In the genomic region with DNA sequence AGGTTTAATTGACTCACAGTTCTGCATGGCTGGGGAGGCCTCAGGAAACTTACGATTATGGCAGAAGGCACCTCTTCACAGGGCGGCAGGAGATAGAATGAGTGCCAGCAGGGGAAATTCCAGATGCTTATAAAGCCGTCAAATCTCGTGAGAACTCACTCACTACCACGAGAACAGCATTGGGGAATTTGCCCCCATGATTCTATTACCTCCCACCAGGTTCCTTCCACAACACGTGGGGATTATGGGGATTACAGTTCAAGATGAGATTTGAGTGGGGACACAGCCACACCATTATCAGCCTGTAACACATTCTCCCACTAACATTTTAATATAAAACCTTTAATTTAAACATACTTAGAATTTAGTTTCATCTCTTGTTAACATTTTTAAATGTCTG, we compare ENCODE assay signal across 24 cellular contexts.
"Had no signal": no experiment of that assay in that cellular context is flagged by ENCODE, and none has a peak within 500 bp of the region (broad histone marks: within the 10 kb centered on the region; RNA-seq: fewer than 3 reads in every experiment).

No MANE protein-coding gene starts in this region.

- H3K27ac Mint-ChIP-seq: immature natural killer cell; mesothelial cell of epicardium; naive thymus-derived CD8-positive, alpha-beta T cell had no signal

- DNase-seq: dermis blood vessel endothelial cell; dorsolateral prefrontal cortex; effector CD4-positive, alpha-beta T cell; effector memory CD4-positive, alpha-beta T cell; esophagus squamous epithelium; heart left ventricle; hypothalamus; immature natural killer cell; islet precursor cell; kidney; kidney glomerular epithelial cell; left lung; left ventricle myocardium superior; lower lobe of right lung; mesenchymal stem cell; mucosa of descending colon; naive B cell; naive thymus-derived CD8-positive, alpha-beta T cell had no signal

- H3K4me1 Mint-ChIP-seq: immature natural killer cell; mesothelial cell of epicardium; naive B cell; naive thymus-derived CD8-positive, alpha-beta T cell had no signal

- H3K4me1 ChIP-seq: esophagus squamous epithelium, gastroesophageal sphincter, heart left ventricle, left lung, lower lobe of right lung had no signal

- FAIRE-seq: endothelial cell of umbilical vein, frontal cortex, kidney had no signal

- H3K27me3 ChIP-seq: esophagus squamous epithelium, gastroesophageal sphincter, hepatocyte, left lung had no signal

- H3K27ac ChIP-seq: coronary artery, dorsolateral prefrontal cortex, esophagus squamous epithelium, gastroesophageal sphincter, heart left ventricle, hepatocyte, left lung, lower lobe of right lung had no signal

- H3K4me3 ChIP-seq: coronary artery, dorsolateral prefrontal cortex, esophagus squamous epithelium, gastroesophageal sphincter, heart left ventricle, hepatocyte, left lung, lower lobe of right lung, mucosa of descending colon had no signal

- H3K36me3 ChIP-seq: esophagus squamous epithelium, gastroesophageal sphincter, heart left ventricle, left lung, lower lobe of right lung had no signal

- H3K79me2 ChIP-seq: hepatocyte had no signal

- ATAC-seq: gastroesophageal sphincter; heart left ventricle; left lung; left ventricle myocardium superior; lower lobe of right lung; mucosa of descending colon; naive thymus-derived CD8-positive, alpha-beta T cell had no signal

- H3K36me3 Mint-ChIP-seq: naive B cell had no signal

- H2AFZ ChIP-seq: hepatocyte had no signal

- H3K4me3 Mint-ChIP-seq: immature natural killer cell; mesothelial cell of epicardium; naive B cell; naive thymus-derived CD8-positive, alpha-beta T cell had no signal

- H3K27me3 Mint-ChIP-seq: naive B cell; naive thymus-derived CD8-positive, alpha-beta T cell had no signal

- H3K9me3 ChIP-seq: esophagus squamous epithelium, gastroesophageal sphincter, heart left ventricle, left lung, lower lobe of right lung, mucosa of descending colon had no signal

- H3K9me3 Mint-ChIP-seq: immature natural killer cell; naive thymus-derived CD8-positive, alpha-beta T cell had no signal

- H3K4me2 ChIP-seq: hepatocyte had no signal
